Comparison of ENCODE assay signal across 11 cellular contexts in genomic region chr5:32713396-32714381, GRCh38. TPM values are rescaled to one million over a fixed set of nuclear protein-coding genes. Genes with fewer than 3 reads are reported as not detected.
DNase-seq lines count a peak whose midpoint lies in the region; ATAC-seq and TF ChIP-seq lines count a peak whose summit lies in the region.
"Had no signal": no experiment of that assay in that cellular context is flagged by ENCODE, and none has a peak within 500 bp of the region (broad histone marks: within the 10 kb centered on the region; RNA-seq: fewer than 3 reads in every experiment).

No MANE protein-coding gene starts in this region.

- POLR2A ChIA-PET in WTC11 (lab: Charles Lee): no interaction called here

- ATAC-seq in WTC11 (peak; percentile 57), HG02852 (IDR thresholded peaks at IDR 0.05; ENCODE audit: unreplicated experiment) (no peak), HG03039 (IDR thresholded peaks at IDR 0.05; ENCODE audit: unreplicated experiment) (no peak), GM21390 (IDR thresholded peaks at IDR 0.05; ENCODE audit: unreplicated experiment) (no peak)

- H3K4me1 ChIP-seq in right atrium auricular region: peaks cover 0 to 40% of the 10 kb centered on the region in 2 donors

- CTCF ChIA-PET in WTC11 (lab: Charles Lee): interaction anchor here (0.6 to 1.6 kb wide), 5 partner anchors 139 to 586 kb away, joined by 4 to 6 read pairs (median 5); no protein-coding TSS in a partner anchor

- H3K4me3 Mint-ChIP-seq in WTC11: peak overlapping the region; percentile 65
- H3K4me3 Mint-ChIP-seq: activated naive CD4-positive, alpha-beta T cell treated with anti-CD3 and anti-CD28 coated beads for 36 hours had no signal

- no peaks in the 10 kb centered on the region for H3K36me3 ChIP-seq in right atrium auricular region

- H3K36me3 Mint-ChIP-seq in WTC11: no peaks in the 10 kb centered on the region; the same call in 1 of the 2 replicates

- peaks cover 0 to 4% of the 10 kb centered on the region in 2 donors for H3K27me3 ChIP-seq in right atrium auricular region

- H3K27ac Mint-ChIP-seq in WTC11: no peak overlapping the region
- H3K27ac Mint-ChIP-seq: activated naive CD4-positive, alpha-beta T cell treated with anti-CD3 and anti-CD28 coated beads for 36 hours had no signal

- DNase-seq in GM10266 (ENCODE audit: extremely low spot score) (peak; percentile 22), WTC11 (ENCODE audit: low spot score) (peak; percentile 82), right atrium auricular region (ENCODE audit: low spot score) (no peak), retinal pigment epithelial cell (ENCODE audit: low read depth) (no peak), NCI-H1417 (lab: John Stamatoyannopoulos, UW) (no peak)
- DNase-seq: activated naive CD4-positive, alpha-beta T cell treated with anti-CD3 and anti-CD28 coated beads for 36 hours; NCI-H2029; stimulated activated CD4-positive, alpha-beta T cell treated with anti-CD3 and anti-CD28 coated beads, Interleukin-4, amount 100 ng/mL, for 4 hours had no signal

- peaks cover 15% of the 10 kb centered on the region for H3K9me3 Mint-ChIP-seq in WTC11
- H3K9me3 Mint-ChIP-seq: activated naive CD4-positive, alpha-beta T cell treated with anti-CD3 and anti-CD28 coated beads for 36 hours had no signal

- H3K27me3 Mint-ChIP-seq in WTC11 (ENCODE audit: low read depth): peaks cover 96% of the 10 kb centered on the region

- no peak for TF ChIP-seq CTCF in GM10266 (IDR thresholded peaks at IDR 0.05; ENCODE audit: control insufficient read depth, insufficient read depth, low read depth, missing control alignments)
- no peak for TF ChIP-seq CTCF in WTC11 (IDR thresholded peaks at IDR 0.05)
- TF ChIP-seq CTCF in right atrium auricular region (IDR thresholded peaks at IDR 0.05): no peak
- TF ChIP-seq CTCF in retinal pigment epithelial cell (conservative IDR thresholded peaks at IDR 0.05; ENCODE audit: low read depth, low read length): no peak

- H3K4me3 ChIP-seq in right atrium auricular region (peak overlapping the region; percentile 40 to 65), retinal pigment epithelial cell (ENCODE audit: low read length) (peak overlapping the region; percentile 52)

- H3K27ac ChIP-seq in right atrium auricular region: peak overlapping the region in 1 of 2 donors; percentile 1

- peaks cover 0 to 6% of the 10 kb centered on the region in 2 donors for H3K9me3 ChIP-seq in right atrium auricular region

- peaks cover 39% of the 10 kb centered on the region for H3K4me1 Mint-ChIP-seq in WTC11

TF ChIP-seq in WTC11, 78 proteins besides CTCF, POLR2A, EP300 and RAD21 (continues in another document):
- no peak for TF ChIP-seq NR1H2 (CRISPR knock-in tag; IDR thresholded peaks at IDR 0.05)
- TF ChIP-seq MYBL2 (CRISPR knock-in tag; IDR thresholded peaks at IDR 0.05): peak; percentile 62; the same call in 1 of the 2 replicates
- 0 out of 2 replicates have a peak, but pooled peaks have one; percentile 23 for TF ChIP-seq NFYB (CRISPR knock-in tag; conservative IDR thresholded peaks at IDR 0.05; ENCODE audit: low read depth)
- TF ChIP-seq TEAD4 (CRISPR knock-in tag; IDR thresholded peaks at IDR 0.05): no peak
- TF ChIP-seq JUN (CRISPR knock-in tag; IDR thresholded peaks at IDR 0.05): no peak
- TF ChIP-seq PRRX2 (CRISPR knock-in tag; IDR thresholded peaks at IDR 0.05): no peak
- peak; percentile 63; the same call in 1 of the 2 replicates for TF ChIP-seq NFE2L1 (CRISPR knock-in tag; IDR thresholded peaks at IDR 0.05)
- TF ChIP-seq SP1 (CRISPR knock-in tag; conservative IDR thresholded peaks at IDR 0.05): 0 out of 2 replicates have a peak, but pooled peaks have one; percentile 43
- TF ChIP-seq ZNF512 (CRISPR knock-in tag; IDR thresholded peaks at IDR 0.05; ENCODE audit: borderline replicate concordance): no peak
- no peak for TF ChIP-seq ZNF532 (CRISPR knock-in tag; IDR thresholded peaks at IDR 0.05; ENCODE audit: borderline replicate concordance)
- TF ChIP-seq MAX (CRISPR knock-in tag; IDR thresholded peaks at IDR 0.05): peak; percentile 93
- peak; percentile 83 for TF ChIP-seq FOXP1 (CRISPR knock-in tag; IDR thresholded peaks at IDR 0.05; ENCODE audit: borderline replicate concordance)
- peak; percentile 58; the same call in 1 of the 2 replicates for TF ChIP-seq TEAD1 (CRISPR knock-in tag; IDR thresholded peaks at IDR 0.05)
- TF ChIP-seq E2F4 (CRISPR knock-in tag; IDR thresholded peaks at IDR 0.05; ENCODE audit: borderline replicate concordance, low read depth): 0 out of 2 replicates have a peak, but pooled peaks have one; percentile 41
- TF ChIP-seq PREB (CRISPR knock-in tag; IDR thresholded peaks at IDR 0.05; ENCODE audit: borderline replicate concordance): no peak

RNA-seq across cellular contexts. Expression of gene NPR3, which starts 2.6 kb away (rescaled TPM):
- total RNA-seq in WTC11 (2021): 0.05 to 0.23 TPM (median 0.09 TPM) in 3 replicates
- 10 to 100 TPM; 22.0 to 51.0 TPM for total RNA-seq in right atrium auricular region

Comparison
In these comparisons a context has a peak if more than half of its experiments do, and no peak if none do; other contexts are left out.
1. DNase-seq: peak in GM10266 (single experiment) and WTC11 (single experiment); none in right atrium auricular region (single experiment), retinal pigment epithelial cell (single experiment) and NCI-H1417 (0 of 3).
2. RNA of gene NPR3, which starts 2.6 kb away (total RNA-seq): 22.0 to 51.0 TPM in right atrium auricular region; 0.05 to 0.23 TPM in WTC11; every median in the first group is over 10 times any median in the second.